Comparison of ENCODE assay signal across 28 cellular contexts in the genomic region with DNA sequence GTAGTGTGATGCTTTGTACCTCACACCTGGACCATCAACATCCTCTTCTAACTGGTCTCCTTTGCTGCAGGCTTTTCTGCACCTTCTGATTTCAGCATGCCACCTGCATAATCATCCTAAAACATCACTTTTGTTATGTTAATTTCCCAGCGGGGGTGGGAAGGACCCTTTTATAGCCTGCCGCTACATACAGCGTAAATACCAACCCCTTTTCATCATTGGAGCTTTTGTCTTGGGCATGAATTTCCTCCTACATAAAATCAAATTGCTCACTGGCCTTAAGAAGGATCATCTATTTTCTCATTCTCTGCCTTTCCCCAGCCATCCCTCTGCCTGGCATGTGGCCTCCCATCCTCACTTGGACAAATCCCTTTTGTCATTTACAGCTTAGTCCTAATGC.
DNase-seq lines count a peak whose midpoint lies in the region; ATAC-seq, FAIRE-seq and TF ChIP-seq lines count a peak whose summit lies in the region.
"Had no signal": no experiment of that assay in that cellular context is flagged by ENCODE, and none has a peak within 500 bp of the region (broad histone marks: within the 10 kb centered on the region; RNA-seq: fewer than 3 reads in every experiment).

No MANE protein-coding gene starts in this region.

- DNase-seq in NCI-H187 treated with DMSO at 0.1 percent for 48 hours (lab: John Stamatoyannopoulos, UW) (peak; percentile 19), H1 (ENCODE audit: low read depth in 1 of 2, low spot score in 2 of 2) (peak; percentile 53 to 73), neural progenitor cell (ENCODE audit: low spot score) (peak; percentile 87), lower lobe of right lung (no peak)
- no peak for DNase-seq in effector CD4-positive, alpha-beta T cell
- DNase-seq: activated CD4-positive, CD25-positive, alpha-beta regulatory T cell treated with anti-CD3 and anti-CD28 coated beads, Interleukin-2, amount 50 U/mL, for 72 hours; activated CD8-positive, alpha-beta T cell treated with anti-CD3 and anti-CD28 coated beads, Interleukin-2, amount 10 ng/mL, durations not matched to agents 7 days and 5 days; effector memory CD4-positive, alpha-beta T cell; erythroblast; GOT3; immature natural killer cell; NCI-H1048; NCI-H2171 treated with DMSO at 0.1 percent for 48 hours; NCI-H774; stimulated activated CD4-positive, alpha-beta T cell treated with anti-CD3 and anti-CD28 coated beads, Interleukin-15, amount 100 ng/mL, for 24 hours; T-helper 17 cell; uterus had no signal

- no peaks in the 10 kb centered on the region for H4K20me1 ChIP-seq in H1 (replicated peaks in 1 of 2; ENCODE audit: control insufficient read depth in 1 of 2, insufficient read depth in 2 of 2, low read length in 2 of 2)
- H4K20me1 ChIP-seq in neural progenitor cell (ENCODE audit: low read depth), result no peaks in the 10 kb centered on the region

- peak in 1 of 2 experiments; percentile 5; a peak in 1 of 4 replicates for TF ChIP-seq RAD21 in H1 (IDR thresholded peaks at IDR 0.05 in 1 of 2, conservative IDR thresholded peaks at IDR 0.05 in 1 of 2; ENCODE audit: low read depth in 2 of 2, low read length in 2 of 2)

- TF ChIP-seq CTCF in H1 (IDR thresholded peaks at IDR 0.05; ENCODE audit: control extremely low read depth in 1 of 3, insufficient read depth in 1 of 3, low read depth in 1 of 3, low read length in 3 of 3), result no peak
- TF ChIP-seq CTCF in neural progenitor cell (IDR thresholded peaks at IDR 0.05), result no peak
- no peak for TF ChIP-seq CTCF in lower lobe of right lung (IDR thresholded peaks at IDR 0.05)

- FAIRE-seq in H1 (lab: Jason Lieb, UNC), result peak; percentile 94
- FAIRE-seq: bronchial epithelial cell had no signal

- H3K27me3 Mint-ChIP-seq in neural progenitor cell (ENCODE audit: insufficient read depth, low read depth), result no peaks in the 10 kb centered on the region
- H3K27me3 Mint-ChIP-seq: stimulated activated naive CD8-positive, alpha-beta T cell treated with anti-CD3 and anti-CD28 coated beads, Interleukin-15, Interleukin-2, amounts not matched to agents 100 ng/mL and 50 ng/mL, for 24 hours had no signal

- POLR2A ChIA-PET in H1 (lab: Charles Lee; ENCODE audit: partially characterized antibody), result interaction anchor here (0.5 to 2.4 kb wide), 9 partner anchors 8 to 125 kb away, joined by 3 to 7 read pairs (median 3); a partner anchor contains a TSS

- H3K27ac Mint-ChIP-seq in neural progenitor cell, result no peak overlapping the region
- H3K27ac Mint-ChIP-seq: activated CD8-positive, alpha-beta T cell treated with anti-CD3 and anti-CD28 coated beads, Interleukin-2, amount 10 ng/mL, durations not matched to agents 7 days and 5 days; activated naive CD4-positive, alpha-beta T cell treated with anti-CD3 and anti-CD28 coated beads, Interleukin-2, amount 50 U/mL, for 72 hours; activated T-helper 2 cell treated with anti-CD3 and anti-CD28 coated beads, Interferon-gamma antibody, Interleukin-2, Interleukin-4, amounts not matched to agents 10 μg/mL and 5 μg/mL and 100 μg/mL, durations not matched to agents 14 hours and 24 hours and 36 hours; immature natural killer cell; memory B cell; progenitor cell of endocrine pancreas; stimulated activated naive CD8-positive, alpha-beta T cell treated with anti-CD3 and anti-CD28 coated beads, Interleukin-15, Interleukin-2, amounts not matched to agents 100 ng/mL and 50 ng/mL, for 24 hours; T-helper 17 cell had no signal

- H2AK5ac ChIP-seq in H1 (ENCODE audit: low read depth, low read length), result peak overlapping the region; percentile 1; the same call in 1 of the 2 replicates

- H3K9me3 Mint-ChIP-seq in neural progenitor cell, result no peaks in the 10 kb centered on the region
- H3K9me3 Mint-ChIP-seq: activated naive CD4-positive, alpha-beta T cell treated with anti-CD3 and anti-CD28 coated beads, Interleukin-2, amount 50 U/mL, for 72 hours; activated T-helper 2 cell treated with anti-CD3 and anti-CD28 coated beads, Interferon-gamma antibody, Interleukin-2, Interleukin-4, amounts not matched to agents 10 μg/mL and 5 μg/mL and 100 μg/mL, durations not matched to agents 14 hours and 24 hours and 36 hours; immature natural killer cell; memory B cell; stimulated activated naive CD8-positive, alpha-beta T cell treated with anti-CD3 and anti-CD28 coated beads, Interleukin-15, Interleukin-2, amounts not matched to agents 100 ng/mL and 50 ng/mL, for 24 hours had no signal

- no peak overlapping the region for H3K4ac ChIP-seq in H1 (replicated peaks; ENCODE audit: insufficient read length, low read depth, low read length)

- H3K56ac ChIP-seq in H1 (replicated peaks; ENCODE audit: insufficient read length, low read depth, low read length), result no peak overlapping the region

- H3K4me3 Mint-ChIP-seq in neural progenitor cell, result no peak overlapping the region
- H3K4me3 Mint-ChIP-seq: activated CD8-positive, alpha-beta T cell treated with anti-CD3 and anti-CD28 coated beads, Interleukin-2, amount 10 ng/mL, durations not matched to agents 7 days and 5 days; immature natural killer cell; memory B cell; stimulated activated naive CD8-positive, alpha-beta T cell treated with anti-CD3 and anti-CD28 coated beads, Interleukin-15, Interleukin-2, amounts not matched to agents 100 ng/mL and 50 ng/mL, for 24 hours; T-helper 17 cell had no signal

- H3K4me2 ChIP-seq in H1 (ENCODE audit: insufficient read depth in 1 of 2, low read depth in 2 of 2, low read length in 2 of 2), result peak overlapping the region; percentile 31 to 63
- peak overlapping the region; percentile 55 for H3K4me2 ChIP-seq in neural progenitor cell

- H3K79me1 ChIP-seq in H1 (ENCODE audit: low read depth, low read length), result no peaks in the 10 kb centered on the region

- H2BK5ac ChIP-seq in H1 (ENCODE audit: low read depth, low read length), result peak overlapping the region; percentile 86; the same call in 1 of the 2 replicates

- peak overlapping the region; percentile 81 for H2BK120ac ChIP-seq in H1 (replicated peaks; ENCODE audit: low read depth, low read length)

- peak overlapping the region; percentile 20 for H2BK12ac ChIP-seq in H1 (ENCODE audit: low read depth, low read length)

- CTCF ChIA-PET in H1 (lab: Charles Lee; ENCODE audit: partially characterized antibody), result interaction anchor here (1.0 to 1.6 kb wide), 2 partner anchors 15 to 100 kb away, joined by 3 read pairs; no protein-coding TSS in a partner anchor

- H3K27me3 ChIP-seq in HUES48 (ENCODE audit: control insufficient read depth, insufficient read depth, low read length) (no peaks in the 10 kb centered on the region), H1 (replicated peaks in 1 of 4; ENCODE audit: control insufficient read depth in 3 of 4, extremely low read depth in 1 of 4, insufficient read depth in 3 of 4, low read length in 3 of 4) (no peaks in the 10 kb centered on the region), neural progenitor cell (no peaks in the 10 kb centered on the region), lower lobe of right lung (ENCODE audit: low read depth) (no peaks in the 10 kb centered on the region)
- H3K27me3 ChIP-seq: neutrophil, uterus had no signal

- H2BK20ac ChIP-seq in H1 (ENCODE audit: low read length), result no peak overlapping the region

- no peak for TF ChIP-seq POLR2A in H1 (IDR thresholded peaks at IDR 0.05; ENCODE audit: control extremely low read depth in 1 of 2, low read depth in 2 of 2, low read length in 2 of 2)

- H3F3A ChIP-seq in neural progenitor cell (ENCODE audit: low read depth), result peaks cover 34% of the 10 kb centered on the region

- WGBS in H1 (ENCODE audit: extremely low coverage in 1 of 2, insufficient coverage in 1 of 2, insufficient read length in 1 of 2, insufficient replicate concordance in 2 of 2, low coverage in 1 of 2, low lambda C conversion rate in 2 of 2, missing lambda C conversion rate in 1 of 2), 2 experiments, result 0% methylated on average over 3 of the region's 3 CpGs; no CpG with 5 or more reads in 1 of the 2 experiments

- peak overlapping the region; percentile 92 for H4K91ac ChIP-seq in H1 (replicated peaks; ENCODE audit: insufficient read length, low read length)

- H3K9me3 ChIP-seq in HUES48 (ENCODE audit: control insufficient read depth, insufficient read depth, low read length), result no peaks in the 10 kb centered on the region
- H3K9me3 ChIP-seq in H1 (ENCODE audit: insufficient read depth in 2 of 2, low read depth in 1 of 2, low read length in 1 of 2), result no peaks in the 10 kb centered on the region
- H3K9me3 ChIP-seq in neural progenitor cell (ENCODE audit: low read depth), result no peaks in the 10 kb centered on the region
- no peaks in the 10 kb centered on the region for H3K9me3 ChIP-seq in lower lobe of right lung
- H3K9me3 ChIP-seq: neutrophil, thoracic aorta, uterus had no signal

- no peak overlapping the region for H3K4me3 ChIP-seq in HUES48 (ENCODE audit: low read depth, low read length)
- H3K4me3 ChIP-seq in H1 (ENCODE audit: extremely low read depth in 1 of 4, insufficient read depth in 2 of 4, low read depth in 3 of 4, low read length in 4 of 4), result peak overlapping the region in 1 of 4 experiments; percentile 33; a peak in 1 of 8 replicates
- peak overlapping the region; percentile 21 for H3K4me3 ChIP-seq in neural progenitor cell
- no peak overlapping the region for H3K4me3 ChIP-seq in lower lobe of right lung
- H3K4me3 ChIP-seq: SK-N-MC, thoracic aorta, uterus had no signal

- peak overlapping the region; percentile 94 for H4K5ac ChIP-seq in H1 (ENCODE audit: insufficient read length, low read depth, low read length)

- no peak overlapping the region for H3K23ac ChIP-seq in H1 (ENCODE audit: insufficient read length)

- H3K14ac ChIP-seq in H1 (ENCODE audit: insufficient read length), result no peak overlapping the region

- H3K27ac ChIP-seq in HUES48 (ENCODE audit: low read depth, low read length) (peak overlapping the region; percentile 86), H1 (ENCODE audit: low read depth, low read length) (peak overlapping the region; percentile 63), neural progenitor cell (peak overlapping the region; percentile 43), lower lobe of right lung (no peak overlapping the region)
- H3K27ac ChIP-seq: neutrophil, SK-N-MC, thoracic aorta, uterus had no signal

- no peaks in the 10 kb centered on the region for H3K36me3 ChIP-seq in HUES48 (ENCODE audit: control insufficient read depth, insufficient read depth, low read length)
- no peaks in the 10 kb centered on the region for H3K36me3 ChIP-seq in H1 (ENCODE audit: control insufficient read depth in 2 of 4, insufficient read depth in 4 of 4, low read length in 3 of 4)
- H3K36me3 ChIP-seq in neural progenitor cell, result no peaks in the 10 kb centered on the region
- H3K36me3 ChIP-seq in lower lobe of right lung, result no peaks in the 10 kb centered on the region
- H3K36me3 ChIP-seq: neutrophil, thoracic aorta, uterus had no signal

- ATAC-seq in HG03457 (IDR thresholded peaks at IDR 0.05; ENCODE audit: unreplicated experiment), result no peak
- no peak for ATAC-seq in lower lobe of right lung
- ATAC-seq: activated CD8-positive, alpha-beta T cell treated with anti-CD3 and anti-CD28 coated beads, Interleukin-2, amount 10 ng/mL, durations not matched to agents 7 days and 5 days; activated naive CD4-positive, alpha-beta T cell treated with anti-CD3 and anti-CD28 coated beads, Interleukin-2, amount 50 U/mL, for 72 hours; T-helper 17 cell had no signal

- H2BK15ac ChIP-seq in H1 (ENCODE audit: low read length), result no peak overlapping the region

- H3K79me2 ChIP-seq in H1 (ENCODE audit: control insufficient read depth in 1 of 2, insufficient read depth in 2 of 2, low read length in 2 of 2), result no peaks in the 10 kb centered on the region
- H3K79me2 ChIP-seq in neural progenitor cell (ENCODE audit: low read depth), result no peaks in the 10 kb centered on the region

- no peaks in the 10 kb centered on the region for H3K23me2 ChIP-seq in H1 (ENCODE audit: low read depth, low read length)

- H3K9ac ChIP-seq in HUES48 (ENCODE audit: low read depth, low read length) (no peak overlapping the region), H1 (replicated peaks in 1 of 4; ENCODE audit: extremely low read depth in 1 of 4, low read depth in 3 of 4, low read length in 3 of 4) (no peak overlapping the region), neural progenitor cell (no peak overlapping the region)

- H4K8ac ChIP-seq in H1 (ENCODE audit: extremely low read depth, insufficient read depth, low read length), result no peak overlapping the region

- H3K4me1 Mint-ChIP-seq in neural progenitor cell, result peaks cover 4% of the 10 kb centered on the region
- H3K4me1 Mint-ChIP-seq: immature natural killer cell, memory B cell, T-helper 17 cell had no signal

- H3K4me1 ChIP-seq in HUES48 (ENCODE audit: control insufficient read depth, insufficient read depth, low read length) (peaks cover 33% of the 10 kb centered on the region), H1 (replicated peaks in 1 of 4; ENCODE audit: control insufficient read depth in 3 of 4, insufficient read depth in 4 of 4, low read length in 3 of 4) (peaks cover 6 to 17% (median 11%) of the 10 kb centered on the region in 4 experiments; a peak in 5 of 7 replicates), neural progenitor cell (peaks cover 49% of the 10 kb centered on the region), lower lobe of right lung (no peaks in the 10 kb centered on the region)
- H3K4me1 ChIP-seq: uterus had no signal

- no peak overlapping the region for H2AFZ ChIP-seq in H1 (ENCODE audit: low read length)
- H2AFZ ChIP-seq in neural progenitor cell (replicated peaks), result no peak overlapping the region

- intact Hi-C loops in lower lobe of right lung (cut with DNase I), result no loop called here

- peak in 1 of 2 experiments; percentile 89; a peak in 1 of 3 replicates for TF ChIP-seq EP300 in H1 (IDR thresholded peaks at IDR 0.05; ENCODE audit: borderline replicate concordance in 1 of 2, low read depth in 2 of 2, low read length in 2 of 2)

- H3K36me3 Mint-ChIP-seq in neural progenitor cell, result no peaks in the 10 kb centered on the region
- H3K36me3 Mint-ChIP-seq: activated naive CD4-positive, alpha-beta T cell treated with anti-CD3 and anti-CD28 coated beads, Interleukin-2, amount 50 U/mL, for 72 hours; immature natural killer cell; memory B cell had no signal

- H3K18ac ChIP-seq in H1 (ENCODE audit: extremely low read depth, low read length), result peak overlapping the region; percentile 64; the same call in 1 of the 2 replicates

Comparison
In these comparisons a context has a peak if more than half of its experiments do, and no peak if none do; other contexts are left out.
1. DNase-seq: peak in NCI-H187 treated with DMSO at 0.1 percent for 48 hours (single experiment), H1 (2 of 2) and neural progenitor cell (single experiment); none in effector CD4-positive, alpha-beta T cell (single experiment) and lower lobe of right lung (single experiment).